In genomic region chr1:9382923-9383491, GRCh38 we compare ENCODE assay signal across 22 cellular contexts.
"Had no signal": no experiment of that assay in that cellular context is flagged by ENCODE, and none has a peak within 500 bp of the region (broad histone marks: within the 10 kb centered on the region; RNA-seq: fewer than 3 reads in every experiment).

No MANE protein-coding gene starts in this region.

- DNase-seq: activated CD4-positive, alpha-beta memory T cell treated with anti-CD3 and anti-CD28 coated beads for 36 hours; activated CD4-positive, alpha-beta T cell treated with anti-CD3 and anti-CD28 coated beads for 36 hours; activated gamma-delta T cell; activated T-cell treated with anti-CD3 and anti-CD28 coated beads, Interleukin-2, amount 50 U/mL, for 24 hours; amniotic stem cell; body of pancreas; central memory CD4-positive, alpha-beta T cell; cortex of kidney; effector CD8-positive, alpha-beta T cell; foreskin keratinocyte; immature natural killer cell; lower lobe of right lung; midbrain; pancreas; sigmoid colon; stimulated activated CD4-positive, alpha-beta T cell treated with anti-CD3 and anti-CD28 coated beads, Interleukin-1b, Interleukin-23, amount 100 ng/mL, for 48 hours; stimulated activated naive CD8-positive, alpha-beta T cell treated with anti-CD3 and anti-CD28 coated beads, Interleukin-15, amount 100 ng/mL, for 72 hours; T-helper 17 cell; uterus; WERI-Rb-1 had no signal

- H3K4me3 ChIP-seq: body of pancreas, lower lobe of right lung, neural progenitor cell, pancreas, sigmoid colon, uterus had no signal

- H3K27ac ChIP-seq: body of pancreas, foreskin keratinocyte, lower lobe of right lung, neural progenitor cell, pancreas, WERI-Rb-1 had no signal

- H3K36me3 ChIP-seq: lower lobe of right lung, neural progenitor cell, pancreas, sigmoid colon, uterus, WERI-Rb-1 had no signal

- ATAC-seq: activated CD4-positive, alpha-beta T cell treated with anti-CD3 and anti-CD28 coated beads for 36 hours; activated naive CD4-positive, alpha-beta T cell treated with anti-CD3 and anti-CD28 coated beads, Interleukin-2, amount 50 U/mL, for 72 hours; body of pancreas; foreskin keratinocyte; lower lobe of right lung; pancreas; stimulated activated naive CD8-positive, alpha-beta T cell treated with anti-CD3 and anti-CD28 coated beads, Interleukin-15, amount 100 ng/mL, for 72 hours; T-helper 17 cell had no signal

- H3K27me3 ChIP-seq: body of pancreas, neural progenitor cell, pancreas, sigmoid colon, uterus had no signal
